Comparison of ENCODE assay signal across 8 cellular contexts in the genomic region with DNA sequence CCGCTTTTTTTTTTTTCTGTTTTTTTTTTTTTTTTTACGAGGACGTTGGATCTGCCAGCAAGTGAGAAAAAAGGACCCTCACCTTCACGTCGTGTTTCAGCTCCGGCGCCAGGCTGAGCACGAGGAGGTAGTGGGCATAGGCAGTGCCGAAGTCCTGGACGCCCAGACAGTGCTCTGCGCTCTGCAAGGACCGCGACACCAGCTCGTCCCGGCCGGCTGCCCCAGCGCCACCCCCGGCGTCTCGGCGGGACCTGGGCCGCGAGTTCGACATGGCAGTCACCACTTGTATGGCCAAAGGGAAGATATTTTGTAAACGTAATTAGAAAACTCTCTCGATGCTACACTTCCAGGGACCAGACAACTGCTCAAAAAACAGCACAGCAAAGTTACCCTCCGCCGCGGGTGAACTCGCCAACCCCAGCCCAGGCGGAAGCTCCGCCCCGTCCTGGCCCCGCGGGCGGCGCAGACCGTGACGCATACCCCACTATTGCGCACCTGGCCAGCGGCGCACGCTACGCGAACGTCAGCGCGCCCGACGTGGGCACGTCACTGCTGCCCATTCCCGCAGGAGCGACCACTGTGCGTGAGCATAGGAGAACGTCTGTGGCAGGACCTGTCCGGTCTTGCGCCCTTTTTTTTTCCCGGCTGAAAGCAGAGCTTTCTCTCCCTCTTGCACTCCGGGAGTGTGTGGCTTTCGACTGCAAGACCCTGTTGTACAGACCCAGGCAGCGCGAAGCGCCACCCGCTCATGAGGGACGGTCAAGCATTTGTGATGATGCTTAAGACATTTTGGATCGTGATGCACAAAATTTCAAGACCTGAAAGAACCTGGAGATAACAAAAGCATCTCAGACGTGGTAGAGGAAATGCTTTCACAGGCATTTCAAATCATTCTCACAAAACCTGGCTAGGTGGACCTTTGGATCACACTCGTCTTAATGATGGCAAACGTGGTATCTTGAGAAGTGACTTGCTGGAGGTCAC. TPM values are rescaled to one million over a fixed set of nuclear protein-coding genes. Genes with fewer than 3 reads are reported as not detected.
DNase-seq lines count a peak whose midpoint lies in the region; ATAC-seq and TF ChIP-seq lines count a peak whose summit lies in the region.

A gene (minus strand): TSS at position 447 of the 984 bp plus-strand sequence. CDS start 176 bp downstream, at position 271.

- H3F3A ChIP-seq in smooth muscle cell (ENCODE audit: low read depth): no peaks in the 10 kb centered on the region

- no peaks in the 10 kb centered on the region for H4K20me1 ChIP-seq in smooth muscle cell (ENCODE audit: low read depth)

- POLR2A ChIA-PET in AG04449 (lab: Yijun Ruan, JAX): interaction anchor here (1.0 to 1.7 kb wide), 7 partner anchors 40 to 184 kb away, joined by 3 to 12 read pairs (median 4); a partner anchor contains a TSS

- TF ChIP-seq CTCF in AG04449 (IDR thresholded peaks at IDR 0.05; ENCODE audit: insufficient read depth, low read length, missing control alignments) (no peak), WI38 (IDR thresholded peaks at IDR 0.05; ENCODE audit: low read depth, low read length) (no peak), cardiac fibroblast (IDR thresholded peaks at IDR 0.05; ENCODE audit: low read depth, low read length) (no peak), smooth muscle cell (IDR thresholded peaks at IDR 0.05; ENCODE audit: borderline replicate concordance, insufficient read depth, poor library complexity, severe bottlenecking) (no peak)

- H3K4me1 ChIP-seq in smooth muscle cell (ENCODE audit: low read depth): peaks cover 15% of the 10 kb centered on the region

- WGBS in smooth muscle cell (ENCODE audit: low lambda C conversion rate): 1% methylated on average over 69 of the region's 69 CpGs

- H3K27ac ChIP-seq in smooth muscle cell (ENCODE audit: low read depth): peak within 1 kb of the TSS; percentile 88

- ATAC-seq in GM18861 (IDR thresholded peaks at IDR 0.05; ENCODE audit: unreplicated experiment) (peak; percentile 99), HG03095 (IDR thresholded peaks at IDR 0.05; ENCODE audit: unreplicated experiment) (peak; percentile 99)

- H3K36me3 ChIP-seq in smooth muscle cell (ENCODE audit: low read depth): no peaks in the 10 kb centered on the region

- peak within 1 kb of the TSS; percentile 95 for H2AFZ ChIP-seq in smooth muscle cell (ENCODE audit: low read depth)

- H3K9me3 ChIP-seq in smooth muscle cell (replicated peaks; ENCODE audit: low read depth): no peaks in the 10 kb centered on the region

- CTCF ChIA-PET in AG04449 (lab: Yijun Ruan, JAX): interaction anchor here (0.7 to 4.7 kb wide), 9 partner anchors 10 to 182 kb away, joined by 3 to 77 read pairs (median 5); a partner anchor contains a TSS

- H3K4me3 ChIP-seq in AG04449 (ENCODE audit: low read depth, low read length) (peak within 1 kb of the TSS; percentile 88), WI38 (ENCODE audit: low read depth, low read length) (peak within 1 kb of the TSS; percentile 86), cardiac fibroblast (replicated peaks in 1 of 2; ENCODE audit: low read depth in 2 of 2, low read length in 2 of 2) (peak within 1 kb of the TSS; percentile 79 to 98), smooth muscle cell (peak within 1 kb of the TSS; percentile 77)

- H3K9ac ChIP-seq in smooth muscle cell (ENCODE audit: low read depth): peak within 1 kb of the TSS; percentile 92

- no peaks in the 10 kb centered on the region for H3K27me3 ChIP-seq in smooth muscle cell (ENCODE audit: low read depth)

- H3K79me2 ChIP-seq in smooth muscle cell (ENCODE audit: low read depth): peaks cover 29% of the 10 kb centered on the region

- DNase-seq in AG04449 (ENCODE audit: low read depth, low spot score) (peak; percentile 63), NCI-H2171 (lab: John Stamatoyannopoulos, UW) (peak; percentile 71), cardiac fibroblast (ENCODE audit: low read depth in 2 of 2) (peak; percentile 89 to 97), iPS-NIHi7 (ENCODE audit: extremely low spot score) (peak; percentile 96), smooth muscle cell (lab: John Stamatoyannopoulos, UW; ENCODE audit: unreplicated experiment) (peak; percentile 64)

- peak within 1 kb of the TSS; percentile 85 for H3K4me2 ChIP-seq in smooth muscle cell

RNA-seq across cellular contexts. Expression of the gene that starts here (rescaled TPM):
- total RNA-seq in smooth muscle cell: 6.4 and 10.6 TPM in 2 replicates
- polyA plus RNA-seq in smooth muscle cell: 4.9 and 5.5 TPM in 2 replicates

Comparison
In these comparisons a context has a peak if more than half of its experiments do, and no peak if none do; other contexts are left out.
1. Peak in every context shown above with its lines: DNase-seq, ATAC-seq, H3K4me3 ChIP-seq and H3K27ac ChIP-seq.